In genomic region chr1:45928486-45929205, GRCh38 we compare ENCODE assay signal across 16 cellular contexts.
A peak's percentile ranks its signal among the peaks of the same experiment; 100 is the strongest.
DNase-seq lines count a peak whose midpoint lies in the region; ATAC-seq and TF ChIP-seq lines count a peak whose summit lies in the region.
"Had no signal": no experiment of that assay in that cellular context is flagged by ENCODE, and none has a peak within 500 bp of the region (broad histone marks: within the 10 kb centered on the region; RNA-seq: fewer than 3 reads in every experiment).

No MANE protein-coding gene starts in this region.

- TF ChIP-seq POLR2A in HCT116 (IDR thresholded peaks at IDR 0.05; ENCODE audit: borderline replicate concordance, extremely low read depth, insufficient read depth, insufficient read length): no peak

- H3K4me1 ChIP-seq in HCT116 (ENCODE audit: control insufficient read depth in 1 of 2, insufficient read depth in 2 of 2, low read length in 2 of 2): peaks cover 33 to 71% of the 10 kb centered on the region in 2 experiments
- peaks cover 44% of the 10 kb centered on the region for H3K4me1 ChIP-seq in OCI-LY7 (ENCODE audit: insufficient read depth, low read length, poor library complexity, severe bottlenecking)
- H3K4me1 ChIP-seq in endodermal cell (ENCODE audit: control insufficient read depth, insufficient read depth, low read length): peaks cover 24% of the 10 kb centered on the region
- peaks cover 58% of the 10 kb centered on the region for H3K4me1 ChIP-seq in psoas muscle

- H3K27me3 Mint-ChIP-seq in endodermal cell (ENCODE audit: insufficient read depth): no peaks in the 10 kb centered on the region
- H3K27me3 Mint-ChIP-seq: central memory CD8-positive, alpha-beta T cell; naive thymus-derived CD4-positive, alpha-beta T cell had no signal

- H3K4me3 ChIP-seq in HCT116 (replicated peaks in 1 of 2; ENCODE audit: low read depth in 1 of 2, low read length in 2 of 2) (peak overlapping the region in 1 of 2 experiments; percentile 9; a peak in 1 of 4 replicates), OCI-LY7 (ENCODE audit: low read depth, low read length, poor library complexity, severe bottlenecking) (no peak overlapping the region), endodermal cell (ENCODE audit: low read length) (no peak overlapping the region), psoas muscle (no peak overlapping the region)
- H3K4me3 ChIP-seq: stomach had no signal

- RAD21 ChIA-PET in HCT116 (lab: Charles Lee; ENCODE audit: low non-redundant PET in 1 of 2, low total read pairs in 2 of 2, uncharacterized antibody in 2 of 2, unreplicated experiment in 2 of 2): no interaction called here

- peak overlapping the region; percentile 73 for H3K27ac ChIP-seq in HCT116 (ENCODE audit: low read depth, low read length)
- no peak overlapping the region for H3K27ac ChIP-seq in OCI-LY7 (ENCODE audit: low read depth, low read length, poor library complexity, severe bottlenecking)
- no peak overlapping the region for H3K27ac ChIP-seq in endodermal cell (ENCODE audit: low read depth, low read length)
- H3K27ac ChIP-seq in psoas muscle: peak overlapping the region; percentile 78
- H3K27ac ChIP-seq: stomach had no signal

- peak overlapping the region; percentile 92 for H3K27ac Mint-ChIP-seq in endodermal cell
- H3K27ac Mint-ChIP-seq: activated naive CD4-positive, alpha-beta T cell treated with anti-CD3 and anti-CD28 coated beads, Interleukin-2, amount 50 U/mL, for 72 hours; naive thymus-derived CD4-positive, alpha-beta T cell had no signal

- H3K9ac ChIP-seq in HCT116 (ENCODE audit: low read length) (peak overlapping the region; percentile 44), endodermal cell (ENCODE audit: extremely low read depth, low read length, poor library complexity, severe bottlenecking) (no peak overlapping the region)

- peaks cover 2% of the 10 kb centered on the region for H3K36me3 Mint-ChIP-seq in endodermal cell (ENCODE audit: low read depth)
- H3K36me3 Mint-ChIP-seq: activated naive CD4-positive, alpha-beta T cell treated with anti-CD3 and anti-CD28 coated beads, Interleukin-2, amount 50 U/mL, for 72 hours; naive thymus-derived CD4-positive, alpha-beta T cell had no signal

- H2AFZ ChIP-seq in HCT116 (ENCODE audit: low read depth, low read length, poor library complexity, severe bottlenecking) (no peak overlapping the region), OCI-LY7 (ENCODE audit: low read length) (no peak overlapping the region)

- no peak for TF ChIP-seq RAD21 in HCT116 (IDR thresholded peaks at IDR 0.05; ENCODE audit: low read depth)

- POLR2A ChIA-PET in HCT116 (lab: Charles Lee) (interaction anchor here (1.5 kb wide), 1 partner anchor 407 kb away, joined by 3 read pairs; the partner anchor contains the start of gene PRDX1), OCI-LY7 (lab: Charles Lee) (interaction anchor here (0.6 to 1.5 kb wide), 6 partner anchors 9 to 78 kb away, joined by 3 to 7 read pairs (median 4); no protein-coding TSS in a partner anchor)

- H3K36me3 ChIP-seq in HCT116 (ENCODE audit: control insufficient read depth in 1 of 2, insufficient read depth in 2 of 2, low read length in 2 of 2) (no peaks in the 10 kb centered on the region), OCI-LY7 (ENCODE audit: insufficient read depth, low read length) (no peaks in the 10 kb centered on the region), endodermal cell (ENCODE audit: control insufficient read depth, insufficient read depth, low read length) (no peaks in the 10 kb centered on the region), psoas muscle (ENCODE audit: insufficient read depth in 1 of 2, low read depth in 1 of 2) (peaks cover 5 to 52% of the 10 kb centered on the region in 2 donors)
- H3K36me3 ChIP-seq: stomach had no signal

- no peaks in the 10 kb centered on the region for H3K9me3 ChIP-seq in HCT116 (ENCODE audit: control insufficient read depth in 1 of 2, insufficient read depth in 1 of 2, low read depth in 1 of 2, low read length in 2 of 2)
- H3K9me3 ChIP-seq in OCI-LY7 (ENCODE audit: low read length): no peaks in the 10 kb centered on the region
- H3K9me3 ChIP-seq in endodermal cell (ENCODE audit: control insufficient read depth, low read length): no peaks in the 10 kb centered on the region
- H3K9me3 ChIP-seq in psoas muscle: no peaks in the 10 kb centered on the region
- H3K9me3 ChIP-seq: stomach had no signal

- H4K20me1 ChIP-seq in HCT116 (ENCODE audit: insufficient read depth): no peaks in the 10 kb centered on the region
- peaks cover 4% of the 10 kb centered on the region; the same call in 1 of the 2 replicates for H4K20me1 ChIP-seq in OCI-LY7 (ENCODE audit: insufficient read depth, low read length)

- DNase-seq in HCT116 (ENCODE audit: low read depth, low spot score): no peak
- no peak for DNase-seq in OCI-LY7 (ENCODE audit: low spot score)
- peak; percentile 47 for DNase-seq in endodermal cell
- DNase-seq in psoas muscle: no peak
- DNase-seq in HPDE6-E6E7 (ENCODE audit: extremely low spot score): no peak
- no peak for DNase-seq in hippocampal formation (lab: John Stamatoyannopoulos, UW)
- DNase-seq: activated CD4-positive, CD25-positive, alpha-beta regulatory T cell; naive thymus-derived CD4-positive, alpha-beta T cell; NCI-H2107; right cardiac atrium; stomach had no signal

- no peaks in the 10 kb centered on the region for H3K9me3 Mint-ChIP-seq in endodermal cell
- H3K9me3 Mint-ChIP-seq: activated naive CD4-positive, alpha-beta T cell treated with anti-CD3 and anti-CD28 coated beads, Interleukin-2, amount 50 U/mL, for 72 hours; central memory CD8-positive, alpha-beta T cell; naive thymus-derived CD4-positive, alpha-beta T cell had no signal

- intact Hi-C loops in HCT116 (cut with micrococcal nuclease): no loop called here
- intact Hi-C loops in OCI-LY7 (cut with micrococcal nuclease; ENCODE audit: unreplicated experiment): no loop called here
- intact Hi-C loops in psoas muscle (cut with DNase I): no loop called here

- 57% methylated on average over 3 of the region's 3 CpGs; no CpG with 5 or more reads in 1 of the 2 experiments for WGBS in endodermal cell (ENCODE audit: insufficient coverage in 1 of 2, insufficient read length in 1 of 2), 2 experiments
- 84 to 94% (median 91%) methylated on average over 3 of the region's 3 CpGs for WGBS in psoas muscle, 3 donors

- peaks cover 65% of the 10 kb centered on the region for H3K4me1 Mint-ChIP-seq in endodermal cell

- H3K9me2 ChIP-seq in HCT116 (ENCODE audit: insufficient read depth) (no peaks in the 10 kb centered on the region), OCI-LY7 (ENCODE audit: insufficient read depth, low read length) (no peaks in the 10 kb centered on the region)

- CTCF ChIA-PET in HCT116 (lab: Charles Lee) (no interaction called here), OCI-LY7 (lab: Charles Lee; ENCODE audit: unreplicated experiment) (interaction anchor here (0.6 kb wide), 1 partner anchor 74 kb away, joined by 4 read pairs; no protein-coding TSS in a partner anchor)

- H3K27me3 ChIP-seq in HCT116 (ENCODE audit: insufficient read depth, low read length) (no peaks in the 10 kb centered on the region), endodermal cell (ENCODE audit: control insufficient read depth, insufficient read depth, low read length, poor library complexity, severe bottlenecking) (no peaks in the 10 kb centered on the region), psoas muscle (ENCODE audit: insufficient read depth in 3 of 3, low read length in 2 of 3) (no peaks in the 10 kb centered on the region)
- H3K27me3 ChIP-seq: stomach had no signal

- BruUV-seq in HCT116 (replicated peaks; lab: Mats Ljungman, UMichigan) (no TSS peak), OCI-LY7 (replicated peaks; lab: Mats Ljungman, UMichigan) (no TSS peak)

- H3K4me2 ChIP-seq in HCT116 (ENCODE audit: low read length) (peak overlapping the region; percentile 62), OCI-LY7 (ENCODE audit: low read length) (peak overlapping the region; percentile 17; the same call in 1 of the 2 replicates)

- H3K79me2 ChIP-seq in HCT116 (ENCODE audit: insufficient read depth, low read length): peaks cover 15% of the 10 kb centered on the region
- peaks cover 4% of the 10 kb centered on the region; the same call in 1 of the 2 replicates for H3K79me2 ChIP-seq in OCI-LY7 (ENCODE audit: insufficient read depth, low read depth, low read length)

- ATAC-seq in HCT116: peak; percentile 42
- ATAC-seq in psoas muscle: no peak
- ATAC-seq in HG03457 (IDR thresholded peaks at IDR 0.05; ENCODE audit: unreplicated experiment): no peak
- no peak for ATAC-seq in HG03135 (IDR thresholded peaks at IDR 0.05; ENCODE audit: unreplicated experiment)
- ATAC-seq: activated naive CD4-positive, alpha-beta T cell treated with anti-CD3 and anti-CD28 coated beads, Interleukin-2, amount 50 U/mL, for 72 hours; left lobe of liver; naive thymus-derived CD4-positive, alpha-beta T cell; right cardiac atrium had no signal

- no peak overlapping the region for H3K4me3 Mint-ChIP-seq in endodermal cell
- H3K4me3 Mint-ChIP-seq: central memory CD8-positive, alpha-beta T cell; naive thymus-derived CD4-positive, alpha-beta T cell had no signal

- TF ChIP-seq CTCF in HCT116 (IDR thresholded peaks at IDR 0.05 in 2 of 3, conservative IDR thresholded peaks at IDR 0.05 in 1 of 3; ENCODE audit: borderline replicate concordance in 1 of 3, insufficient read depth in 1 of 3, low read depth in 2 of 3, low read length in 2 of 3) (no peak), OCI-LY7 (conservative IDR thresholded peaks at IDR 0.05; ENCODE audit: low read length) (no peak), endodermal cell (conservative IDR thresholded peaks at IDR 0.05) (no peak), psoas muscle (IDR thresholded peaks at IDR 0.05) (no peak)

TF ChIP-seq in HCT116, 20 proteins besides CTCF, POLR2A, EP300 and RAD21:
- TF ChIP-seq ATF3 (IDR thresholded peaks at IDR 0.05) (no peak), SRF (IDR thresholded peaks at IDR 0.05; ENCODE audit: low read depth) (0 out of 2 replicates have a peak, but pooled peaks have one; percentile 3)

Comparison
In these comparisons a context has a peak if more than half of its experiments do, and no peak if none do; other contexts are left out.
1. H3K27ac ChIP-seq: peak in HCT116 (single experiment) and psoas muscle (single experiment); none in OCI-LY7 (single experiment) and endodermal cell (single experiment).